In the genomic region with DNA sequence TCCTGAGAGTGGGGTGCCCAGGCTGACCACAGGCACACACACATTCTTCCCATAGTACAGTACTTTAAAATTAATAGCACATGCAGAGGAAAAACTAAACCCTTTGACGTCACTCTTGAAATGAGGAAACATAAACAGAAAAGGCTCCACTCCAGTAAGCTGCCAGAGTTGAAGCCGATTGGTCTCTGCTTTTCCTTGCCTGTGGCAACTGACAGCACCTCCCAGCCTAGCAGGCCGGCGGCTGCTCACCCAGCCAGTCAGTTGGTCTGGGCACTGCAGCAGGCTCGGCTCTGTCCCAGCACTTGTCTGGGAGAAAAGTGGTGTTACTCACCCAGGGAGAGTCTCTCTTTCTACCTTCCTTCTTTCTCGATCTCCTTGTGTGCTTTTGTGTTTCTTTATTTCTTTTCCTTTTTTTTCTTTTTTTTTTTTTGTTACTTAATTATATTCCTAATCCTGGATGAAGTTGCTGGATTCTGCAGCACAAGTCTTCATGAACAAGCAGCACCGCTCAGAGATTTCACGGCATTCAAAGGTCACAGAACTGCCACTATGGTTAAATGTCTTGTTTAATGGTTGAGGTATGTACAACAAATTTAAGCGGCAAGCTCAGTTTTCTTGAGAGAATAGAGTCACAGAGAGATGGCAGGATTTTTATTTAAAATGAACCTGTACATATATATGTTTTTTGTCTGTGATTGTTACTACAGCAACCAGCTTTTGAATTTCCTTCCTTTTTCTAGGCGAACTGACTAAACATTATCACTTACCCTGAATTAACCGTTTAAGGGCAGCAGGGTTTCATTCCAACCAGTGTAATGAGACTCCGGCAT, we compare ENCODE assay signal across 8 cellular contexts. TPM values are rescaled to one million over a fixed set of nuclear protein-coding genes. Genes with fewer than 3 reads are reported as not detected.
DNase-seq lines count a peak whose midpoint lies in the region; ATAC-seq lines count a peak whose summit lies in the region.

Gene PDE7B, plus strand, starts transcription at position 260 of the 830 bp plus-strand sequence.

- peak within 1 kb of the TSS; percentile 59 for H2AFZ ChIP-seq in mesenchymal stem cell (ENCODE audit: low read depth, low read length)

- peak; percentile 59 for ATAC-seq in GM18499 (IDR thresholded peaks at IDR 0.05; ENCODE audit: insufficient read depth, unreplicated experiment)
- peak; percentile 88 for ATAC-seq in HG02610 (IDR thresholded peaks at IDR 0.05; ENCODE audit: unreplicated experiment)

- H3K4me1 Mint-ChIP-seq in activated CD4-positive, alpha-beta memory T cell treated with anti-CD3 and anti-CD28 coated beads for 36 hours (ENCODE audit: low read depth): peaks cover 17% of the 10 kb centered on the region

- H3K9me3 Mint-ChIP-seq in activated CD4-positive, alpha-beta memory T cell treated with anti-CD3 and anti-CD28 coated beads for 36 hours: no peaks in the 10 kb centered on the region

- peak within 1 kb of the TSS; percentile 93 for H3K9ac ChIP-seq in mesenchymal stem cell (ENCODE audit: low read length)

- peak within 1 kb of the TSS; percentile 70 for H3K27ac ChIP-seq in mesenchymal stem cell (ENCODE audit: low read length, poor library complexity, severe bottlenecking)

- H3K23ac ChIP-seq in mesenchymal stem cell (ENCODE audit: low read length in 2 of 2): peak within 1 kb of the TSS in 1 of 2 experiments; percentile 19

- no peaks in the 10 kb centered on the region for H3K9me3 ChIP-seq in mesenchymal stem cell (ENCODE audit: control insufficient read depth, low read length)

- POLR2A ChIA-PET in activated CD4-positive, alpha-beta memory T cell treated with anti-CD3 and anti-CD28 coated beads for 36 hours (lab: Charles Lee): no interaction called here

- H3K18ac ChIP-seq in mesenchymal stem cell (ENCODE audit: low read depth in 1 of 2, low read length in 2 of 2): peak within 1 kb of the TSS in 1 of 2 experiments; percentile 76

- no peak within 1 kb of the TSS for H2BK120ac ChIP-seq in mesenchymal stem cell (ENCODE audit: low read depth, low read length)

- no peaks in the 10 kb centered on the region for H3K27me3 ChIP-seq in mesenchymal stem cell (ENCODE audit: control insufficient read depth in 1 of 2, insufficient read depth in 1 of 2, low read length in 2 of 2)

- H3K36me3 Mint-ChIP-seq in activated CD4-positive, alpha-beta memory T cell treated with anti-CD3 and anti-CD28 coated beads for 36 hours: no peaks in the 10 kb centered on the region

- CTCF ChIA-PET in activated CD4-positive, alpha-beta memory T cell treated with anti-CD3 and anti-CD28 coated beads for 36 hours (lab: Charles Lee): interaction anchor here (2.4 kb wide), 1 partner anchor 58 kb away, joined by 10 read pairs; no protein-coding TSS in a partner anchor

- peak within 1 kb of the TSS; percentile 78 for H3K4me2 ChIP-seq in mesenchymal stem cell (ENCODE audit: low read length, poor library complexity, severe bottlenecking)

- peak within 1 kb of the TSS; percentile 38 for H3K4me3 Mint-ChIP-seq in activated CD4-positive, alpha-beta memory T cell treated with anti-CD3 and anti-CD28 coated beads for 36 hours

- DNase-seq in NCI-H2029 (lab: John Stamatoyannopoulos, UW) (peak; percentile 63), mesenchymal stem cell (peak; percentile 97), 8988T (no peak)
- peak; percentile 53 for DNase-seq in activated CD4-positive, alpha-beta memory T cell treated with anti-CD3 and anti-CD28 coated beads for 36 hours
- DNase-seq in stimulated activated CD8-positive, alpha-beta memory T cell treated with anti-CD3 and anti-CD28 coated beads, Interleukin-2, amount 100 ng/mL, for 48 hours (ENCODE audit: low read depth in 2 of 2): peak; percentile 13 to 17

- peak within 1 kb of the TSS; percentile 11 for H4K91ac ChIP-seq in mesenchymal stem cell (ENCODE audit: low read length)

- peak within 1 kb of the TSS in 1 of 2 experiments; percentile 75 for H2BK12ac ChIP-seq in mesenchymal stem cell (ENCODE audit: low read length in 2 of 2)

- intact Hi-C loops in activated CD4-positive, alpha-beta memory T cell treated with anti-CD3 and anti-CD28 coated beads for 36 hours (cut with micrococcal nuclease): loop anchor here (1.0 to 5.0 kb wide), 2 partner anchors 29 to 314 kb away; no protein-coding TSS in a partner anchor

- peak within 1 kb of the TSS; percentile 89 for H2AK5ac ChIP-seq in mesenchymal stem cell (ENCODE audit: low read length, severe bottlenecking)

- H3K4ac ChIP-seq in mesenchymal stem cell (ENCODE audit: low read depth in 1 of 2, low read length in 2 of 2): no peak within 1 kb of the TSS

- H3K27ac Mint-ChIP-seq in activated CD4-positive, alpha-beta memory T cell treated with anti-CD3 and anti-CD28 coated beads for 36 hours: no peak within 1 kb of the TSS

- in situ Hi-C loops in endometrial microvascular endothelial cells (cut with HindIII; ENCODE audit: inconsistent ontology term, low pct_unique_long_range_greater_than_20kb, low sequenced_read_pairs): no loop called here

- no peaks in the 10 kb centered on the region for H3K36me3 ChIP-seq in mesenchymal stem cell (ENCODE audit: control insufficient read depth in 1 of 2, insufficient read depth in 2 of 2, low read depth in 1 of 2, low read length in 2 of 2)

- no peak within 1 kb of the TSS for H2BK15ac ChIP-seq in mesenchymal stem cell (ENCODE audit: low read depth, poor library complexity, severe bottlenecking)

- peaks cover 5% of the 10 kb centered on the region for H3K4me1 ChIP-seq in mesenchymal stem cell (ENCODE audit: control insufficient read depth, insufficient read depth, low read depth, low read length)

- no peaks in the 10 kb centered on the region for H3K79me1 ChIP-seq in mesenchymal stem cell (replicated peaks; ENCODE audit: low read length, poor library complexity, severe bottlenecking)

- H2BK5ac ChIP-seq in mesenchymal stem cell (ENCODE audit: low read depth, low read length, poor library complexity, severe bottlenecking): no peak within 1 kb of the TSS

- H3K27me3 Mint-ChIP-seq in activated CD4-positive, alpha-beta memory T cell treated with anti-CD3 and anti-CD28 coated beads for 36 hours: peaks cover 1% of the 10 kb centered on the region

- H3K14ac ChIP-seq in mesenchymal stem cell (ENCODE audit: low read length in 2 of 2): peak within 1 kb of the TSS in 1 of 2 experiments; percentile 20

- H4K8ac ChIP-seq in mesenchymal stem cell (ENCODE audit: low read length): no peak within 1 kb of the TSS

- 25% methylated on average over 9 of the region's 12 CpGs for WGBS in mesenchymal stem cell

- peak within 1 kb of the TSS in 1 of 2 experiments; percentile 77 for H3K4me3 ChIP-seq in mesenchymal stem cell (ENCODE audit: insufficient read depth in 1 of 2, low read depth in 1 of 2, low read length in 2 of 2)

RNA-seq across cellular contexts. Expression of gene PDE7B, which starts in this region (rescaled TPM):
- under 1 TPM; 0.05 to 0.12 TPM for total RNA-seq in activated CD4-positive, alpha-beta memory T cell treated with anti-CD3 and anti-CD28 coated beads for 36 hours
- 17.9 TPM for total RNA-seq in endometrial microvascular endothelial cells (ENCODE audit: inconsistent ontology term)
- 0.98 TPM for polyA plus RNA-seq in mesenchymal stem cell (2013, experiment 1 of 2)
- 1.4 TPM for polyA plus RNA-seq in mesenchymal stem cell (2013, experiment 2 of 2)

Comparison
In these comparisons a context has a peak if more than half of its experiments do, and no peak if none do; other contexts are left out.
1. RNA of gene PDE7B (total RNA-seq): 17.9 TPM in endometrial microvascular endothelial cells (single experiment); 0.05 to 0.12 TPM in activated CD4-positive, alpha-beta memory T cell treated with anti-CD3 and anti-CD28 coated beads for 36 hours; every median in the first group is over 10 times any median in the second.
2. Peak in DNase-seq in activated CD4-positive, alpha-beta memory T cell treated with anti-CD3 and anti-CD28 coated beads for 36 hours; RNA of the gene not detected or under 1 TPM.